28 cellular contexts compared by ENCODE assay signal in the genomic region with DNA sequence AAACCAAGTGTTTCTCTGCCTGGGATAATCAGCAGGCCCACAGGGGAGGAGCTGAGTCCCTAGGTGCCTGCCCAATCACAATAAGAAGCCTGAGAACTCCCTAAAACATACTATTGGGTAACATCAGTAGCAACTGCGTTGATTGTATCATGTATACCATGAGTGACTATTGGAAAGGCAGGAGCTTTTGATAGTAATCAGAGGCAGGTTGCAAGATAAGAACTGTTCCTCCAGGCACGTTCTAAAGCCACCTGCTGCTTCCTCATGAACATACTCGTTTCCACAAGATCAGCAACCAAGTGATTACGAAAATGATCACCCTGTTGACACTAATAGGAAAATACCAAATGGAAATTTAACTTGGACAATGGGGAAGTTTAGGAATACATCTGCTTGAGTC. TPM values are rescaled to one million over a fixed set of nuclear protein-coding genes. Genes with fewer than 3 reads are reported as not detected.
"Had no signal": no experiment of that assay in that cellular context is flagged by ENCODE, and none has a peak within 500 bp of the region (broad histone marks: within the 10 kb centered on the region; RNA-seq: fewer than 3 reads in every experiment).

No MANE protein-coding gene starts in this region.

- H3K27ac ChIP-seq: body of pancreas, breast epithelium, KMS-11, RWPE1 had no signal

- H3K9ac ChIP-seq: KMS-11 had no signal

- H3K9me3 ChIP-seq: body of pancreas, breast epithelium had no signal

- ATAC-seq: activated CD8-positive, alpha-beta memory T cell treated with anti-CD3 and anti-CD28 coated beads, Interleukin-2, amount 10 ng/mL, durations not matched to agents 7 days and 5 days; body of pancreas; PC-3; Right ventricle myocardium inferior had no signal

- H3K36me3 ChIP-seq: breast epithelium had no signal

- H3K27ac Mint-ChIP-seq: activated CD4-positive, alpha-beta memory T cell treated with anti-CD3 and anti-CD28 coated beads for 36 hours; activated CD8-positive, alpha-beta memory T cell treated with anti-CD3 and anti-CD28 coated beads, Interleukin-2, amount 10 ng/mL, durations not matched to agents 7 days and 5 days; activated naive CD4-positive, alpha-beta T cell treated with anti-CD3 and anti-CD28 coated beads, Interleukin-2, amount 10 ng/mL, durations not matched to agents 7 days and 5 days; activated naive CD8-positive, alpha-beta T cell treated with anti-CD3 and anti-CD28 coated beads for 36 hours; T-helper 1 cell treated with Interleukin-12 subunit alpha and Interleukin-12 subunit beta and Interleukin-4 antibody, amounts not matched to agents 30 μg/mL and 1 μg/mL, for 36 hours; T-helper 2 cell treated with Interferon-gamma antibody and Interleukin-4, amounts not matched to agents 5 μg/mL and 100 μg/mL, for 36 hours had no signal

- H3K36me3 Mint-ChIP-seq: activated CD4-positive, alpha-beta memory T cell treated with anti-CD3 and anti-CD28 coated beads for 36 hours; activated CD8-positive, alpha-beta memory T cell treated with anti-CD3 and anti-CD28 coated beads, Interleukin-2, amount 10 ng/mL, durations not matched to agents 7 days and 5 days; activated naive CD4-positive, alpha-beta T cell treated with anti-CD3 and anti-CD28 coated beads, Interleukin-2, amount 10 ng/mL, durations not matched to agents 7 days and 5 days; activated naive CD8-positive, alpha-beta T cell treated with anti-CD3 and anti-CD28 coated beads for 36 hours had no signal

- H3K4me3 ChIP-seq: body of pancreas, breast epithelium had no signal

- H3K4me1 Mint-ChIP-seq: activated CD8-positive, alpha-beta memory T cell treated with anti-CD3 and anti-CD28 coated beads, Interleukin-2, amount 10 ng/mL, durations not matched to agents 7 days and 5 days; activated naive CD4-positive, alpha-beta T cell treated with anti-CD3 and anti-CD28 coated beads, Interleukin-2, amount 10 ng/mL, durations not matched to agents 7 days and 5 days; activated naive CD8-positive, alpha-beta T cell treated with anti-CD3 and anti-CD28 coated beads for 36 hours had no signal

- H3K27me3 ChIP-seq: body of pancreas, breast epithelium had no signal

- H3K4me3 Mint-ChIP-seq: activated CD4-positive, alpha-beta memory T cell treated with anti-CD3 and anti-CD28 coated beads for 36 hours; activated CD8-positive, alpha-beta memory T cell treated with anti-CD3 and anti-CD28 coated beads, Interleukin-2, amount 10 ng/mL, durations not matched to agents 7 days and 5 days; activated naive CD4-positive, alpha-beta T cell treated with anti-CD3 and anti-CD28 coated beads, Interleukin-2, amount 10 ng/mL, durations not matched to agents 7 days and 5 days; activated naive CD8-positive, alpha-beta T cell treated with anti-CD3 and anti-CD28 coated beads for 36 hours; T-helper 1 cell treated with Interleukin-12 subunit alpha and Interleukin-12 subunit beta and Interleukin-4 antibody, amounts not matched to agents 30 μg/mL and 1 μg/mL, for 36 hours; T-helper 2 cell treated with Interferon-gamma antibody and Interleukin-4, amounts not matched to agents 5 μg/mL and 100 μg/mL, for 36 hours had no signal

- DNase-seq: activated CD4-positive, alpha-beta memory T cell treated with anti-CD3 and anti-CD28 coated beads for 36 hours; activated CD4-positive, alpha-beta T cell treated with anti-CD3 and anti-CD28 coated beads, Interleukin-2, amount 50 U/mL, for 1 hour; activated CD8-positive, alpha-beta memory T cell treated with anti-CD3 and anti-CD28 coated beads for 24 hours; activated CD8-positive, alpha-beta memory T cell treated with anti-CD3 and anti-CD28 coated beads, Interleukin-2, amount 10 ng/mL, durations not matched to agents 7 days and 5 days; activated CD8-positive, alpha-beta memory T cell treated with anti-CD3 and anti-CD28 coated beads, Interleukin-2, amount 50 U/mL, for 48 hours; activated effector memory CD4-positive, alpha-beta T cell treated with Interleukin-2 at 50 U/mL for 16 hours; activated naive CD4-positive, alpha-beta T cell treated with anti-CD3 and anti-CD28 coated beads, Interleukin-2, amount 10 ng/mL, durations not matched to agents 7 days and 5 days; activated naive CD8-positive, alpha-beta T cell treated with anti-CD3 and anti-CD28 coated beads for 36 hours; activated T-cell treated with anti-CD3 and anti-CD28 coated beads, Interleukin-2, amount 50 U/mL, for 48 hours; amniotic stem cell; body of pancreas; MM.1S; MV-4-11; NCI-H1092; NCI-H1436 treated with DMSO at 0.1 percent for 48 hours; NCI-H1694 treated with DMSO at 0.1 percent for 48 hours; NCI-H2029; NCI-H345; NCI-H524 treated with DMSO at 0.1 percent for 48 hours; NK-92 treated with Interleukin-12 subunit alpha and Interleukin-12 subunit beta, amount 100 ng/mL, for 24 hours had no signal

- H3K9me3 Mint-ChIP-seq: activated CD4-positive, alpha-beta memory T cell treated with anti-CD3 and anti-CD28 coated beads for 36 hours; activated naive CD4-positive, alpha-beta T cell treated with anti-CD3 and anti-CD28 coated beads, Interleukin-2, amount 10 ng/mL, durations not matched to agents 7 days and 5 days; activated naive CD8-positive, alpha-beta T cell treated with anti-CD3 and anti-CD28 coated beads for 36 hours; T-helper 1 cell treated with Interleukin-12 subunit alpha and Interleukin-12 subunit beta and Interleukin-4 antibody, amounts not matched to agents 30 μg/mL and 1 μg/mL, for 36 hours; T-helper 2 cell treated with Interferon-gamma antibody and Interleukin-4, amounts not matched to agents 5 μg/mL and 100 μg/mL, for 36 hours had no signal

- H3K4me2 ChIP-seq: KMS-11 had no signal

- H3K4me1 ChIP-seq: body of pancreas, breast epithelium had no signal

RNA-seq across cellular contexts. Expression of gene MYLK, which starts 6.7 kb away (rescaled TPM):
- total RNA-seq: activated naive CD8-positive, alpha-beta T cell treated with anti-CD3 and anti-CD28 coated beads for 36 hours; NCI-H460 had no signal
